Comparison of ENCODE assay signal across 8 cellular contexts in the genomic region with DNA sequence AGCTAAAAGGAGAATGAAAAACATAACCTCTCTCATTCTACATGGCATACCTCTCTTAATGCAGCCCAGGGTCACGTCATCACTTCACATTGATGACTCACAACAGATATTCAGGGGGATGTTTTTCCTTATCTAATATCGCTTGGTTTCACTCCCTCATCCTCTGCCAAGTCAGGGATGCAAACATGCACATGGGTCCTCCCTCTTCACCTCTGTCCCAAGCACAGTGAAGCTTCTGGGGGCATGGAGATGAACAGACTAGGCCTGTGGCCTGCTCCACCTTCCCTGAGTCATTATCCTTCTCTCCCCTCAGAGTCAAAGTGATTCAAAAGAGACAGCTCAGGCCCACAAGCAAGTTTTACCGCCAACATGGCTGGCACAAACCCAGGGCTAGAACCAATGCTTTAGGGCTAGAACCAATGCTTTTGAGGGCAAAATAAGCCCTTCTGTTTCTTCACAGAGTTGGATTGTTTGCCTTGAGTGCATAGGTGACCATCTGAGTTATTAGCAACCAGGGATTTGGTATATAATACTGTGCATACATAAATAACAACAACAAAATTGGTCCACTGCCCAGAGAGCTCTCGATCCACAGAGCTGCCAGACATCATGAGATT. TPM values are rescaled to one million over a fixed set of nuclear protein-coding genes. Genes with fewer than 3 reads are reported as not detected.
A peak's percentile ranks its signal among the peaks of the same experiment; 100 is the strongest.
DNase-seq lines count a peak whose midpoint lies in the region; ATAC-seq and TF ChIP-seq lines count a peak whose summit lies in the region.

No MANE protein-coding gene starts in this region.

- H3K27me3 ChIP-seq in lung (ENCODE audit: control insufficient read depth, insufficient read depth) (no peaks in the 10 kb centered on the region), upper lobe of left lung (no peaks in the 10 kb centered on the region)

- H3K4me1 ChIP-seq in lung (ENCODE audit: control insufficient read depth in 2 of 2, insufficient read depth in 2 of 2, low read length in 2 of 2) = peaks cover 9 to 26% of the 10 kb centered on the region in 2 donors
- peaks cover 37 to 56% (median 43%) of the 10 kb centered on the region in 4 donors for H3K4me1 ChIP-seq in upper lobe of left lung

- TF ChIP-seq POLR2A in upper lobe of left lung (IDR thresholded peaks at IDR 0.05) = no peak

- H3K36me3 ChIP-seq in lung (ENCODE audit: control insufficient read depth in 2 of 2, insufficient read depth in 2 of 2, low read length in 2 of 2) = no peaks in the 10 kb centered on the region
- H3K36me3 ChIP-seq in upper lobe of left lung = no peaks in the 10 kb centered on the region

- TF ChIP-seq CTCF in brain (conservative IDR thresholded peaks at IDR 0.05) (no peak), lung (IDR thresholded peaks at IDR 0.05; ENCODE audit: control extremely low read depth, extremely low read depth) (no peak), upper lobe of left lung (IDR thresholded peaks at IDR 0.05) (no peak)

- H3K4me3 ChIP-seq in lung = no peak overlapping the region
- H3K4me3 ChIP-seq in upper lobe of left lung = no peak overlapping the region

- TF ChIP-seq EP300 in upper lobe of left lung (IDR thresholded peaks at IDR 0.05) = peak in 1 of 4 donors; percentile 1

- H3K36me3 Mint-ChIP-seq in activated T-cell treated with anti-CD3 and anti-CD28 coated beads, Interleukin-2, amount 50 U/mL, for 24 hours (ENCODE audit: low read depth) = peaks cover 11% of the 10 kb centered on the region
- H3K36me3 Mint-ChIP-seq in brain = no peaks in the 10 kb centered on the region

- H3K27me3 Mint-ChIP-seq in activated T-cell treated with anti-CD3 and anti-CD28 coated beads, Interleukin-2, amount 50 U/mL, for 24 hours = peaks cover 1% of the 10 kb centered on the region
- H3K27me3 Mint-ChIP-seq in brain = peaks cover 42% of the 10 kb centered on the region

- no peak overlapping the region for H3K4me3 Mint-ChIP-seq in activated T-cell treated with anti-CD3 and anti-CD28 coated beads, Interleukin-2, amount 50 U/mL, for 24 hours
- H3K4me3 Mint-ChIP-seq in brain = peak overlapping the region; percentile 15 to 76 (median 29)

- peak overlapping the region; percentile 30 for H3K27ac Mint-ChIP-seq in activated T-cell treated with anti-CD3 and anti-CD28 coated beads, Interleukin-2, amount 50 U/mL, for 24 hours
- H3K27ac Mint-ChIP-seq in brain = peak overlapping the region; percentile 24 to 95 (median 72)

- H3K4me1 Mint-ChIP-seq in activated T-cell treated with anti-CD3 and anti-CD28 coated beads, Interleukin-2, amount 50 U/mL, for 24 hours (ENCODE audit: low read depth) = peaks cover 48% of the 10 kb centered on the region
- H3K4me1 Mint-ChIP-seq in brain = peaks cover 52% of the 10 kb centered on the region

- DNase-seq in activated T-cell treated with anti-CD3 and anti-CD28 coated beads, Interleukin-2, amount 50 U/mL, for 24 hours = no peak
- no peak for DNase-seq in activated T-cell treated with anti-CD3 and anti-CD28 coated beads, Interleukin-2, amount 50 U/mL, for 48 hours
- DNase-seq in lung (ENCODE audit: low spot score) (no peak), upper lobe of left lung (no peak), NCI-H128 (lab: John Stamatoyannopoulos, UW; ENCODE audit: unreplicated experiment) (no peak), HT-29 (ENCODE audit: low spot score) (no peak)

- ATAC-seq in lung (ENCODE audit: insufficient read depth, low FRiP score) = no peak
- no peak for ATAC-seq in upper lobe of left lung (ENCODE audit: low FRiP score in 2 of 2)
- no peak for ATAC-seq in GM21737 (IDR thresholded peaks at IDR 0.05; ENCODE audit: unreplicated experiment)

- H3K9me3 Mint-ChIP-seq in activated T-cell treated with anti-CD3 and anti-CD28 coated beads, Interleukin-2, amount 50 U/mL, for 24 hours = no peaks in the 10 kb centered on the region
- peaks cover 0 to 6% (median under 1%) of the 10 kb centered on the region in 5 experiments for H3K9me3 Mint-ChIP-seq in brain

- H3K27ac ChIP-seq in lung (ENCODE audit: low read depth in 1 of 2, low read length in 1 of 2) (peak overlapping the region; percentile 88 to 97), upper lobe of left lung (peak overlapping the region; percentile 91 to 98 (median 94))

- H3K9me3 ChIP-seq in lung (ENCODE audit: control insufficient read depth in 2 of 2, insufficient read depth in 1 of 2, low read length in 1 of 2) (no peaks in the 10 kb centered on the region), upper lobe of left lung (no peaks in the 10 kb centered on the region)

- 49 to 71% methylated on average over 4 of the region's 4 CpGs for WGBS in lung, 2 donors
- 56 to 60% methylated on average over 4 of the region's 4 CpGs for WGBS in upper lobe of left lung, 2 donors

RNA-seq across cellular contexts. Expression of a gene that starts 2.2 kb away (rescaled TPM):
- polyA plus RNA-seq in brain (ENCODE audit: insufficient read depth, low read depth, low replicate concordance) (280 TPM), lung (1,000 to 10,000 TPM in 1 of 2 donors, 100 to 1,000 TPM in 1; 903 to 1,104 TPM)
- total RNA-seq in lung (100 to 1,000 TPM in 1 of 2 donors, 10 to 100 TPM in 1; 17.6 to 521 TPM), upper lobe of left lung (100 to 1,000 TPM; 137 to 552 (median 338) TPM)
- 44.1 and 51.4 TPM in 2 replicates for total RNA-seq in HT-29 (2014; rRNA removed; shearing (Covaris generic))

RNA-seq across cellular contexts. Expression of a gene that starts 16.9 kb away (rescaled TPM):
- polyA plus RNA-seq in brain (ENCODE audit: insufficient read depth, low read depth, low replicate concordance) (874 TPM), lung (1 to 10 TPM; 1.3 to 4.4 TPM)
- total RNA-seq in lung (not detected), upper lobe of left lung (1 to 10 TPM in 2 of 6 donors, not detected in 4; 1.4 to 1.5 TPM)
- total RNA-seq in HT-29 (2014; rRNA removed; shearing (Covaris generic)) = 3.5 TPM in 1 of 2 replicates, not detected in the other

RNA-seq across cellular contexts. Expression of a gene that starts 19.4 kb away (rescaled TPM):
- 112 TPM for polyA plus RNA-seq in brain (ENCODE audit: insufficient read depth, low read depth, low replicate concordance)
- 100 to 1,000 TPM in 1 of 2 donors, 10 to 100 TPM in 1; 22.1 to 251 TPM for total RNA-seq in lung
- 100 to 1,000 TPM in 1 of 2 donors, 10 to 100 TPM in 1; 66.9 to 746 TPM for polyA plus RNA-seq in lung
- 100 to 1,000 TPM in 5 of 6 donors, 10 to 100 TPM in 1; 72.3 to 546 (median 187) TPM for total RNA-seq in upper lobe of left lung
- total RNA-seq in HT-29 (2014; rRNA removed; shearing (Covaris generic)) = 493 and 525 TPM in 2 replicates

RNA-seq across cellular contexts. Expression of a gene that starts 26.3 kb away (rescaled TPM):
- 33.3 TPM for polyA plus RNA-seq in brain (ENCODE audit: insufficient read depth, low read depth, low replicate concordance)
- total RNA-seq in lung = 10 to 100 TPM in 1 of 2 donors, under 1 TPM in 1; 0.88 to 51.9 TPM
- polyA plus RNA-seq in lung = 100 to 1,000 TPM in 1 of 2 donors, 10 to 100 TPM in 1; 35.2 to 251 TPM
- total RNA-seq in upper lobe of left lung = 100 to 1,000 TPM in 1 of 6 donors, 10 to 100 TPM in 4, 1 to 10 TPM in 1; 8.4 to 194 (median 37.0) TPM
- not detected in 2 replicates for total RNA-seq in HT-29 (2014; rRNA removed; shearing (Covaris generic))

RNA-seq across cellular contexts. Expression of a gene that starts 32.3 kb away (rescaled TPM):
- 2.2 TPM for polyA plus RNA-seq in brain (ENCODE audit: insufficient read depth, low read depth, low replicate concordance)
- total RNA-seq in lung = 10 to 100 TPM in 1 of 2 donors, 1 to 10 TPM in 1; 1.1 to 36.2 TPM
- polyA plus RNA-seq in lung = 100 to 1,000 TPM in 1 of 2 donors, 10 to 100 TPM in 1; 66.7 to 438 TPM
- total RNA-seq in upper lobe of left lung = 10 to 100 TPM in 4 of 6 donors, 1 to 10 TPM in 1, not detected in 1; 5.4 to 59.1 (median 13.4) TPM
- total RNA-seq in HT-29 (2014; rRNA removed; shearing (Covaris generic)) = 2.0 and 6.6 TPM in 2 replicates
